ENCODE assay signal across 12 cellular contexts in genomic region chr10:89129850-89130396, GRCh38.
A peak's percentile ranks its signal among the peaks of the same experiment; 100 is the strongest.
DNase-seq lines count a peak whose midpoint lies in the region; ATAC-seq and TF ChIP-seq lines count a peak whose summit lies in the region.
"Had no signal": no experiment of that assay in that cellular context is flagged by ENCODE, and none has a peak within 500 bp of the region (broad histone marks: within the 10 kb centered on the region; RNA-seq: fewer than 3 reads in every experiment).

No MANE protein-coding gene starts in this region.

- DNase-seq in CD1c-positive myeloid dendritic cell (ENCODE audit: extremely low spot score) (peak; percentile 70), NOMO-1 treated with dmso at 0.1 percent for 144 hours (lab: John Stamatoyannopoulos, UW; ENCODE audit: unreplicated experiment) (peak; percentile 49), choroid plexus epithelial cell (ENCODE audit: low read depth) (peak; percentile 69), myocyte (ENCODE audit: low read depth) (peak; percentile 11), NCI-H146 treated with DMSO at 0.1 percent for 48 hours (lab: John Stamatoyannopoulos, UW; ENCODE audit: unreplicated experiment) (no peak), NCI-H446 (lab: John Stamatoyannopoulos, UW) (no peak), NCI-H446 treated with DMSO at 0.1 percent for 48 hours (lab: John Stamatoyannopoulos, UW) (no peak)
- DNase-seq: activated T-cell treated with anti-CD3 and anti-CD28 coated beads, Interleukin-2, amount 50 U/mL, for 1 hour; cerebellar nuclear complex; DND-41 had no signal

- ATAC-seq in HG02981 (IDR thresholded peaks at IDR 0.05; ENCODE audit: unreplicated experiment): no peak
- ATAC-seq: HCT116 had no signal

- no peak overlapping the region for H3K4me3 ChIP-seq in choroid plexus epithelial cell (ENCODE audit: low read depth, low read length)

- no peak for TF ChIP-seq CTCF in choroid plexus epithelial cell (conservative IDR thresholded peaks at IDR 0.05; ENCODE audit: low read depth, low read length)

Comparison
In these comparisons a context has a peak if more than half of its experiments do, and no peak if none do; other contexts are left out.
1. DNase-seq: peak in CD1c-positive myeloid dendritic cell (single experiment), NOMO-1 treated with dmso at 0.1 percent for 144 hours (single experiment), choroid plexus epithelial cell (single experiment) and myocyte (single experiment); none in NCI-H146 treated with DMSO at 0.1 percent for 48 hours (single experiment), NCI-H446 (0 of 2) and NCI-H446 treated with DMSO at 0.1 percent for 48 hours (single experiment).